ENCODE assay signal across 9 cellular contexts in the genomic region with DNA sequence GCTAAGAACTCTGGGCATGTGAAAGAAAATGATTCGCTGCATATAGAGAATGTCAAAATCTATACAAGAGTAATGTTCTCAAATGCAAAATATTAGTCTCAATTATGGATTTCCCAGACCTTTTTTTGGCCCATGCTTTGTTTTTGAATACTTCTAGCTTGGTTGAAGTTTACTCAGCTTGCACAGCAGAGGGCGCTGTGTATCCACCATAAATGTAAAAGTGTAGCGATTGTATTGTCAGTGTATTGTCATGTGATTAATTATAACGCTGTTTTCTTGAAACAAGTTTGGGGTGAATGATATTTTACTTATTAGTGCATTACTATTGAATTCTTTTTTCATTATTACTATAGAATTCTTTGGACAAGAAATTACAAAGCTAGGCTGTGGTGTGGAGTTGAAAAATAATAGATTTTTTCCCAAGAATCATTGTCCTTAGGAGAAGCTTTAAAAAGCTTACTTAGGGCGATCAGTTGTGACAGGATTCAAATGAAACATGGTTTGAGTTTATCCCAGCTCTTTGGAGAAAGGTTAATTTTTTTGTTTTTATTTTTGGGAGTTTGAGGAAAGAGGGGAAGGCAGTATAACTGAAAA.
DNase-seq lines count a peak whose midpoint lies in the region; ATAC-seq and TF ChIP-seq lines count a peak whose summit lies in the region.
"Had no signal": no experiment of that assay in that cellular context is flagged by ENCODE, and none has a peak within 500 bp of the region (broad histone marks: within the 10 kb centered on the region; RNA-seq: fewer than 3 reads in every experiment).

No MANE protein-coding gene starts in this region.

- peak; percentile 60 for TF ChIP-seq CTCF in WI38 (IDR thresholded peaks at IDR 0.05; ENCODE audit: low read depth, low read length)
- peak; percentile 74 for TF ChIP-seq CTCF in cardiac fibroblast (IDR thresholded peaks at IDR 0.05; ENCODE audit: low read depth, low read length)

- DNase-seq in NCI-H2081 (lab: John Stamatoyannopoulos, UW) (peak; percentile 31 to 61), NCI-H2081 treated with DMSO at 0.1 percent for 48 hours (lab: John Stamatoyannopoulos, UW) (no peak), NCI-H146 treated with DMSO at 0.1 percent for 48 hours (lab: John Stamatoyannopoulos, UW; ENCODE audit: unreplicated experiment) (peak; percentile 61), cardiac fibroblast (ENCODE audit: low read depth in 2 of 2) (peak; percentile 74 to 80), kidney tubule cell (ENCODE audit: low spot score) (peak; percentile 63)
- peak; percentile 34 to 50 for DNase-seq in stimulated activated CD4-positive, alpha-beta T cell treated with anti-CD3 and anti-CD28 coated beads, Interleukin-4, amount 100 ng/mL, for 48 hours (ENCODE audit: low read depth in 2 of 2)

- peak; percentile 95 for ATAC-seq in HG02759 (IDR thresholded peaks at IDR 0.05; ENCODE audit: unreplicated experiment)

- H3K4me3 ChIP-seq in WI38 (ENCODE audit: low read depth, low read length), result no peak overlapping the region
- H3K4me3 ChIP-seq in cardiac fibroblast (replicated peaks in 1 of 2; ENCODE audit: low read depth in 2 of 2, low read length in 2 of 2), result no peak overlapping the region
- H3K4me3 ChIP-seq: BLaER1 treated with 17β-estradiol and CSF1 and Interleukin-3, amounts not matched to agents 10 nM and 100 nM had no signal
